8 cellular contexts compared by ENCODE assay signal in genomic region chr2:9914384-9915065, GRCh38. TPM values are rescaled to one million over a fixed set of nuclear protein-coding genes. Genes with fewer than 3 reads are reported as not detected.
DNase-seq lines count a peak whose midpoint lies in the region; ATAC-seq, FAIRE-seq and TF ChIP-seq lines count a peak whose summit lies in the region.

No MANE protein-coding gene starts in this region.

- peaks cover 4% of the 10 kb centered on the region; the same call in 1 of the 2 replicates for H3K36me3 Mint-ChIP-seq in HFFc6 (ENCODE audit: low read depth)
- peaks cover 30% of the 10 kb centered on the region for H3K36me3 Mint-ChIP-seq in activated T-helper 1 cell treated with anti-CD3 and anti-CD28 coated beads, Interleukin-12 subunit alpha, Interleukin-12 subunit beta, Interleukin-2, Interleukin-4 antibody, amounts not matched to agents 30 ng/mL and 10 ng/mL and 1 ng/mL, durations not matched to agents 14 hours and 24 hours and 36 hours (ENCODE audit: low read depth)

- no peak overlapping the region for H3K4me3 Mint-ChIP-seq in HFFc6
- H3K4me3 Mint-ChIP-seq in activated T-helper 1 cell treated with anti-CD3 and anti-CD28 coated beads, Interleukin-12 subunit alpha, Interleukin-12 subunit beta, Interleukin-2, Interleukin-4 antibody, amounts not matched to agents 30 ng/mL and 10 ng/mL and 1 ng/mL, durations not matched to agents 14 hours and 24 hours and 36 hours = no peak overlapping the region

- peak; percentile 99 for ATAC-seq in GM18858 (IDR thresholded peaks at IDR 0.05; ENCODE audit: unreplicated experiment)

- intact Hi-C loops in activated T-helper 1 cell treated with anti-CD3 and anti-CD28 coated beads, Interleukin-12 subunit alpha, Interleukin-12 subunit beta, Interleukin-2, Interleukin-4 antibody, amounts not matched to agents 30 ng/mL and 10 ng/mL and 1 ng/mL, durations not matched to agents 14 hours and 24 hours and 36 hours (cut with micrococcal nuclease) = loop anchor here (1.0 to 2.0 kb wide), 2 partner anchors 18 to 100 kb away; no protein-coding TSS in a partner anchor

- H3K4me1 Mint-ChIP-seq in HFFc6 (ENCODE audit: low read depth) = peaks cover 24% of the 10 kb centered on the region
- H3K4me1 Mint-ChIP-seq in activated T-helper 1 cell treated with anti-CD3 and anti-CD28 coated beads, Interleukin-12 subunit alpha, Interleukin-12 subunit beta, Interleukin-2, Interleukin-4 antibody, amounts not matched to agents 30 ng/mL and 10 ng/mL and 1 ng/mL, durations not matched to agents 14 hours and 24 hours and 36 hours (ENCODE audit: low read depth) = peaks cover 12% of the 10 kb centered on the region

- H3K27me3 Mint-ChIP-seq in HFFc6 (ENCODE audit: insufficient read depth) = no peaks in the 10 kb centered on the region
- H3K27me3 Mint-ChIP-seq in activated T-helper 1 cell treated with anti-CD3 and anti-CD28 coated beads, Interleukin-12 subunit alpha, Interleukin-12 subunit beta, Interleukin-2, Interleukin-4 antibody, amounts not matched to agents 30 ng/mL and 10 ng/mL and 1 ng/mL, durations not matched to agents 14 hours and 24 hours and 36 hours (ENCODE audit: insufficient read depth) = no peaks in the 10 kb centered on the region

- TF ChIP-seq CTCF in HFFc6 (IDR thresholded peaks at IDR 0.05) (peak; percentile 54), bronchial epithelial cell (IDR thresholded peaks at IDR 0.05; ENCODE audit: insufficient read depth, low read length, severe bottlenecking) (peak; percentile 76)

- DNase-seq in HFFc6 (peak; percentile 61), NCI-H226 (peak; percentile 63), bronchial epithelial cell (ENCODE audit: low read depth) (peak; percentile 92), nucleus accumbens (lab: John Stamatoyannopoulos, UW) (no peak)
- peak in 2 of 3 experiments; percentile 5 to 12 for DNase-seq in stimulated activated CD4-positive, alpha-beta T cell treated with anti-CD3 and anti-CD28 coated beads, TNF-alpha, amount 100 ng/mL, for 4 hours (ENCODE audit: low read depth in 3 of 3)
- DNase-seq in activated T-helper 1 cell treated with anti-CD3 and anti-CD28 coated beads, Interleukin-12 subunit alpha, Interleukin-12 subunit beta, Interleukin-2, Interleukin-4 antibody, amounts not matched to agents 30 ng/mL and 10 ng/mL and 1 ng/mL, durations not matched to agents 14 hours and 24 hours and 36 hours (ENCODE audit: low spot score) = no peak
- no peak for DNase-seq in central memory CD4-positive, alpha-beta T cell

- H3K27ac Mint-ChIP-seq in HFFc6 = peak overlapping the region; percentile 76
- no peak overlapping the region for H3K27ac Mint-ChIP-seq in activated T-helper 1 cell treated with anti-CD3 and anti-CD28 coated beads, Interleukin-12 subunit alpha, Interleukin-12 subunit beta, Interleukin-2, Interleukin-4 antibody, amounts not matched to agents 30 ng/mL and 10 ng/mL and 1 ng/mL, durations not matched to agents 14 hours and 24 hours and 36 hours

- no peak overlapping the region for H3K4me3 ChIP-seq in bronchial epithelial cell (ENCODE audit: low read depth, low read length)

- H3K27me3 ChIP-seq in bronchial epithelial cell (ENCODE audit: control insufficient read depth, insufficient read depth, low read length) = no peaks in the 10 kb centered on the region

- no peaks in the 10 kb centered on the region for H3K9me3 Mint-ChIP-seq in HFFc6
- H3K9me3 Mint-ChIP-seq in activated T-helper 1 cell treated with anti-CD3 and anti-CD28 coated beads, Interleukin-12 subunit alpha, Interleukin-12 subunit beta, Interleukin-2, Interleukin-4 antibody, amounts not matched to agents 30 ng/mL and 10 ng/mL and 1 ng/mL, durations not matched to agents 14 hours and 24 hours and 36 hours = no peaks in the 10 kb centered on the region

- no peak for FAIRE-seq in bronchial epithelial cell (lab: Jason Lieb, UNC)

- H3K36me3 ChIP-seq in bronchial epithelial cell (ENCODE audit: control insufficient read depth, insufficient read depth, low read length) = no peaks in the 10 kb centered on the region

RNA-seq across cellular contexts. Expression of gene GRHL1, which starts 37.0 kb away (rescaled TPM):
- total RNA-seq in HFFc6 (2021; fragmentation: NEBNext Ultra II Directional; extraction: Animal tissue kit (Norgen Biotek cat#: 25700)) = under 1 TPM; 0.46 to 0.76 (median 0.59) TPM
- total RNA-seq in bronchial epithelial cell = 25.5 and 85.5 TPM in 2 replicates
- total RNA-seq in activated T-helper 1 cell treated with anti-CD3 and anti-CD28 coated beads, Interleukin-12 subunit alpha, Interleukin-12 subunit beta, Interleukin-2, Interleukin-4 antibody, amounts not matched to agents 30 ng/mL and 10 ng/mL and 1 ng/mL, durations not matched to agents 14 hours and 24 hours and 36 hours = 1.4 and 1.5 TPM in 2 replicates

Comparison
In these comparisons a context has a peak if more than half of its experiments do, and no peak if none do; other contexts are left out.
1. DNase-seq: peak in HFFc6 (single experiment), NCI-H226 (single experiment), bronchial epithelial cell (single experiment) and stimulated activated CD4-positive, alpha-beta T cell treated with anti-CD3 and anti-CD28 coated beads, TNF-alpha, amount 100 ng/mL, for 4 hours (2 of 3); none in activated T-helper 1 cell treated with anti-CD3 and anti-CD28 coated beads, Interleukin-12 subunit alpha, Interleukin-12 subunit beta, Interleukin-2, Interleukin-4 antibody, amounts not matched to agents 30 ng/mL and 10 ng/mL and 1 ng/mL, durations not matched to agents 14 hours and 24 hours and 36 hours (single experiment), nucleus accumbens (0 of 56) and central memory CD4-positive, alpha-beta T cell (single experiment).
2. RNA of gene GRHL1, which starts 37.0 kb away (total RNA-seq): 25.5 to 85.5 TPM in bronchial epithelial cell; 1.4 to 1.5 TPM in activated T-helper 1 cell treated with anti-CD3 and anti-CD28 coated beads, Interleukin-12 subunit alpha, Interleukin-12 subunit beta, Interleukin-2, Interleukin-4 antibody, amounts not matched to agents 30 ng/mL and 10 ng/mL and 1 ng/mL, durations not matched to agents 14 hours and 24 hours and 36 hours and 0.46 to 0.76 TPM in HFFc6; every median in the first group is over 10 times any median in the second.